15 cellular contexts compared by ENCODE assay signal in genomic region chr16:10906482-10906881, GRCh38. TPM values are rescaled to one million over a fixed set of nuclear protein-coding genes. Genes with fewer than 3 reads are reported as not detected.
DNase-seq lines count a peak whose midpoint lies in the region; ATAC-seq, FAIRE-seq and TF ChIP-seq lines count a peak whose summit lies in the region.
"Had no signal": no experiment of that assay in that cellular context is flagged by ENCODE, and none has a peak within 500 bp of the region (broad histone marks: within the 10 kb centered on the region; RNA-seq: fewer than 3 reads in every experiment).

No MANE protein-coding gene starts in this region.

- peaks cover 83 to 93% of the 10 kb centered on the region in 2 donors for H3K36me3 Mint-ChIP-seq in stimulated activated naive B cell treated with anti-CD40 and anti-IgM and Interleukin-4, amounts not matched to agents 10 μg/mL and 1 μg/mL and 100 μg/mL, for 72 hours

- H3K9me3 Mint-ChIP-seq in stimulated activated naive B cell treated with anti-CD40 and anti-IgM and Interleukin-4, amounts not matched to agents 10 μg/mL and 1 μg/mL and 100 μg/mL, for 72 hours, result peaks cover 0 to 6% of the 10 kb centered on the region in 2 donors

- TF ChIP-seq CTCF in HepG2 (CRISPR knock-in tag; IDR thresholded peaks at IDR 0.05), result no peak

- no peaks in the 10 kb centered on the region for H3K36me3 ChIP-seq in HepG2 (replicated peaks in 1 of 2; ENCODE audit: control insufficient read depth in 1 of 2, insufficient read depth in 2 of 2, low read length in 2 of 2)

- H3K27ac Mint-ChIP-seq in stimulated activated naive B cell treated with anti-CD40 and anti-IgM and Interleukin-4, amounts not matched to agents 10 μg/mL and 1 μg/mL and 100 μg/mL, for 72 hours, result peak overlapping the region; percentile 31
- H3K27ac Mint-ChIP-seq: H9 had no signal

- TF ChIP-seq RAD21 in HepG2 (CRISPR knock-in tag; IDR thresholded peaks at IDR 0.05), result no peak

- no peaks in the 10 kb centered on the region for H3K4me1 ChIP-seq in HepG2 (ENCODE audit: insufficient read depth, low read length)

- no TSS peak for BruUV-seq in HepG2 (replicated peaks; lab: Mats Ljungman, UMichigan)

- H3K27me3 ChIP-seq in HepG2 (ENCODE audit: control insufficient read depth in 1 of 2, insufficient read depth in 2 of 2, low read length in 2 of 2), result peaks cover 0 to 20% of the 10 kb centered on the region in 2 experiments; a peak in 3 of 5 replicates
- H3K27me3 ChIP-seq: BLaER1 treated with 17β-estradiol and CSF1 and Interleukin-3, amounts not matched to agents 10 nM and 100 nM had no signal

- CTCF ChIA-PET in HepG2 (lab: Yijun Ruan, JAX; ENCODE audit: low intra/inter-chr PET ratio, low total read pairs), result no interaction called here

- TF ChIP-seq EP300 in HepG2 (IDR thresholded peaks at IDR 0.05; ENCODE audit: low read depth in 2 of 2, low read length in 2 of 2), result no peak
- TF ChIP-seq EP300 in HepG2 (CRISPR knock-in tag; IDR thresholded peaks at IDR 0.05; ENCODE audit: borderline replicate concordance), result no peak

- WGBS in HepG2 (ENCODE audit: low lambda C conversion rate), result 30% methylated on average over 12 of the region's 19 CpGs

- H3K4me2 ChIP-seq in HepG2 (ENCODE audit: low read depth, low read length), result no peak overlapping the region
- H3K4me2 ChIP-seq: BLaER1 treated with 17β-estradiol and CSF1 and Interleukin-3, amounts not matched to agents 10 nM and 100 nM had no signal

- no peak overlapping the region for H3K9ac ChIP-seq in HepG2 (ENCODE audit: insufficient read depth, low read depth, low read length)
- H3K9ac ChIP-seq: BLaER1 treated with 17β-estradiol and CSF1 and Interleukin-3, amounts not matched to agents 10 nM and 100 nM had no signal

- ATAC-seq in Right ventricle myocardium superior (ENCODE audit: poor library complexity), result peak; percentile 9
- no peak for ATAC-seq in left cardiac atrium
- ATAC-seq in HepG2, result peak; percentile 24
- ATAC-seq in stimulated activated naive B cell treated with anti-CD40 and anti-IgM and Interleukin-4, amounts not matched to agents 10 μg/mL and 1 μg/mL and 100 μg/mL, for 72 hours (replicated peaks), result no peak

- no peaks in the 10 kb centered on the region for H4K20me1 ChIP-seq in HepG2 (ENCODE audit: insufficient read depth, low read length)

- in situ Hi-C loops in HepG2 (cut with HindIII; ENCODE audit: extremely low pct_ligation_motif_present, low pct_unique_long_range_greater_than_20kb), result no loop called here

- TF ChIP-seq POLR2A in HepG2 (IDR thresholded peaks at IDR 0.05; ENCODE audit: insufficient read depth in 1 of 2, low read depth in 2 of 2, low read length in 2 of 2), result no peak

- H3K4me1 Mint-ChIP-seq in stimulated activated naive B cell treated with anti-CD40 and anti-IgM and Interleukin-4, amounts not matched to agents 10 μg/mL and 1 μg/mL and 100 μg/mL, for 72 hours, result peaks cover 48 to 80% of the 10 kb centered on the region in 2 donors
- H3K4me1 Mint-ChIP-seq: CD4-positive, CD25-positive, alpha-beta regulatory T cell had no signal

- no peaks in the 10 kb centered on the region for H3K27me3 Mint-ChIP-seq in stimulated activated naive B cell treated with anti-CD40 and anti-IgM and Interleukin-4, amounts not matched to agents 10 μg/mL and 1 μg/mL and 100 μg/mL, for 72 hours
- H3K27me3 Mint-ChIP-seq: CD4-positive, CD25-positive, alpha-beta regulatory T cell had no signal

- POLR2A ChIA-PET in HepG2 (lab: Yijun Ruan, JAX), result no interaction called here

- H3K9me3 ChIP-seq in HepG2 (ENCODE audit: low read length), result no peaks in the 10 kb centered on the region

- FAIRE-seq in HepG2 (lab: Jason Lieb, UNC), result no peak

- H3K4me3 Mint-ChIP-seq in stimulated activated naive B cell treated with anti-CD40 and anti-IgM and Interleukin-4, amounts not matched to agents 10 μg/mL and 1 μg/mL and 100 μg/mL, for 72 hours, result no peak overlapping the region
- H3K4me3 Mint-ChIP-seq: CD4-positive, CD25-positive, alpha-beta regulatory T cell; H9 had no signal

- no peak overlapping the region for H3K27ac ChIP-seq in HepG2 (ENCODE audit: extremely low read length, insufficient read depth, low read length)

- no peak overlapping the region for H3K4me3 ChIP-seq in HepG2 (replicated peaks in 1 of 3; ENCODE audit: insufficient read depth in 1 of 3, low read depth in 2 of 3, low read length in 3 of 3)
- H3K4me3 ChIP-seq: BLaER1 treated with 17β-estradiol and CSF1 and Interleukin-3, amounts not matched to agents 10 nM and 100 nM had no signal

- intact Hi-C loops in Right ventricle myocardium superior (cut with DNase I), result no loop called here
- intact Hi-C loops in left cardiac atrium (cut with DNase I), result no loop called here
- intact Hi-C loops in HepG2 (cut with micrococcal nuclease; ENCODE audit: unreplicated experiment), result no loop called here

- DNase-seq in Right ventricle myocardium superior (no peak), left cardiac atrium (no peak), HepG2 (ENCODE audit: low spot score) (no peak), foreskin melanocyte (no peak)
- no peak for DNase-seq in stimulated activated naive B cell treated with anti-CD40 and anti-IgM and Interleukin-4, amounts not matched to agents 10 μg/mL and 1 μg/mL and 100 μg/mL, for 72 hours
- no peak for DNase-seq in activated CD4-positive, CD25-positive, alpha-beta regulatory T cell (lab: John Stamatoyannopoulos, UW)
- no peak for DNase-seq in activated CD4-positive, alpha-beta T cell treated with anti-CD3 and anti-CD28 coated beads for 48 hours
- DNase-seq: 8988T; AML-193; CD4-positive, CD25-positive, alpha-beta regulatory T cell; DMS53; GF-D8; GOT3; H9 had no signal

- H2AFZ ChIP-seq in HepG2 (ENCODE audit: low read length), result no peak overlapping the region

- no peaks in the 10 kb centered on the region for H3K79me2 ChIP-seq in HepG2 (ENCODE audit: insufficient read depth, low read length)

RNA-seq across cellular contexts. Expression of gene CIITA, which starts 29.5 kb away (rescaled TPM):
- total RNA-seq in Right ventricle myocardium superior (7.9 TPM), left cardiac atrium (1 to 10 TPM; 6.6 to 9.9 TPM), HepG2 (2016; rRNA removed; fragmentation: Illumina TruSeq; extraction: Trizol) (0.09 and 0.11 TPM in 2 replicates)
- 0.09 TPM in 1 of 2 replicates, not detected in the other for total RNA-seq in HepG2 (2016; cell fraction: cytosol; rRNA removed; fragmentation: Illumina TruSeq; extraction: Trizol; ENCODE audit: low read depth)
- 0.10 and 0.13 TPM in 2 replicates for total RNA-seq in HepG2 (2016; cell fraction: insoluble cytoplasmic fraction; rRNA removed; fragmentation: Illumina TruSeq; extraction: Trizol)
- total RNA-seq in HepG2 (2016; cell fraction: membrane; rRNA removed; fragmentation: Illumina TruSeq; extraction: Trizol), result 0.09 and 0.21 TPM in 2 replicates
- total RNA-seq in HepG2 (2016; cell fraction: nucleus; rRNA removed; fragmentation: Illumina TruSeq; extraction: Trizol), result 0.19 TPM in 1 of 2 replicates, not detected in the other
- polyA plus RNA-seq in HepG2 (2011; rRNA removed), result 0.05 and 0.08 TPM in 2 replicates
- 0.10 and 0.11 TPM in 2 replicates for polyA plus RNA-seq in HepG2 (2011; cell fraction: cytosol; rRNA removed)
- polyA plus RNA-seq in HepG2 (2011; cell fraction: nucleus; rRNA removed), result 0.28 and 0.47 TPM in 2 replicates
- polyA plus RNA-seq in HepG2 (2012), result 0.36 and 0.56 TPM in 2 replicates
- 0.11 and 0.14 TPM in 2 replicates for polyA plus RNA-seq in HepG2 (2016; cell fraction: cytosol; fragmentation: Illumina TruSeq; extraction: Trizol; ENCODE audit: low read depth)
- 0.13 TPM in 1 of 2 replicates, not detected in the other for polyA plus RNA-seq in HepG2 (2016; cell fraction: insoluble cytoplasmic fraction; fragmentation: Illumina TruSeq; extraction: Trizol; ENCODE audit: low read depth)
- 0.24 TPM in 1 of 2 replicates, not detected in the other for polyA plus RNA-seq in HepG2 (2016; cell fraction: membrane; fragmentation: Illumina TruSeq; extraction: Trizol; ENCODE audit: low read depth)
- polyA plus RNA-seq in HepG2 (2016; cell fraction: nucleus; fragmentation: Illumina TruSeq; extraction: Trizol; ENCODE audit: insufficient read depth, low read depth), result 0.15 TPM in 1 of 2 replicates, not detected in the other
- 0.06 and 1.5 TPM in 2 replicates for polyA minus RNA-seq in HepG2 (2011; rRNA and poly(A)+ RNA removed; ENCODE audit: low replicate concordance)
- polyA minus RNA-seq in HepG2 (2011; cell fraction: cytosol; rRNA and poly(A)+ RNA removed), result 0.26 TPM in 1 of 2 replicates, not detected in the other
- 0.12 and 0.26 TPM in 2 replicates for polyA minus RNA-seq in HepG2 (2011; cell fraction: nucleus; rRNA and poly(A)+ RNA removed)
- total RNA-seq: H9 had no signal

RNA-seq across cellular contexts. Expression of gene DEXI, which starts 35.8 kb away (rescaled TPM):
- total RNA-seq in Right ventricle myocardium superior (112 TPM), left cardiac atrium (10 to 100 TPM; 68.5 to 84.9 TPM), HepG2 (2016; rRNA removed; fragmentation: Illumina TruSeq; extraction: Trizol) (57.9 and 70.4 TPM in 2 replicates)
- total RNA-seq in HepG2 (2016; cell fraction: cytosol; rRNA removed; fragmentation: Illumina TruSeq; extraction: Trizol; ENCODE audit: low read depth), result 68.6 and 86.7 TPM in 2 replicates
- total RNA-seq in HepG2 (2016; cell fraction: insoluble cytoplasmic fraction; rRNA removed; fragmentation: Illumina TruSeq; extraction: Trizol), result 54.1 and 71.8 TPM in 2 replicates
- total RNA-seq in HepG2 (2016; cell fraction: membrane; rRNA removed; fragmentation: Illumina TruSeq; extraction: Trizol), result 117 and 144 TPM in 2 replicates
- total RNA-seq in HepG2 (2016; cell fraction: nucleus; rRNA removed; fragmentation: Illumina TruSeq; extraction: Trizol), result 35.4 and 46.3 TPM in 2 replicates
- polyA plus RNA-seq in HepG2 (2011; rRNA removed), result 51.5 and 54.4 TPM in 2 replicates
- 69.5 and 78.6 TPM in 2 replicates for polyA plus RNA-seq in HepG2 (2011; cell fraction: cytosol; rRNA removed)
- polyA plus RNA-seq in HepG2 (2011; cell fraction: nucleus; rRNA removed), result 40.4 and 50.2 TPM in 2 replicates
- polyA plus RNA-seq in HepG2 (2012), result 45.6 and 55.0 TPM in 2 replicates
- 70.9 and 88.4 TPM in 2 replicates for polyA plus RNA-seq in HepG2 (2016; cell fraction: cytosol; fragmentation: Illumina TruSeq; extraction: Trizol; ENCODE audit: low read depth)
- polyA plus RNA-seq in HepG2 (2016; cell fraction: insoluble cytoplasmic fraction; fragmentation: Illumina TruSeq; extraction: Trizol; ENCODE audit: low read depth), result 58.1 and 70.0 TPM in 2 replicates
- polyA plus RNA-seq in HepG2 (2016; cell fraction: membrane; fragmentation: Illumina TruSeq; extraction: Trizol; ENCODE audit: low read depth), result 120 and 124 TPM in 2 replicates
- polyA plus RNA-seq in HepG2 (2016; cell fraction: nucleus; fragmentation: Illumina TruSeq; extraction: Trizol; ENCODE audit: insufficient read depth, low read depth), result 60.2 and 65.5 TPM in 2 replicates
- polyA minus RNA-seq in HepG2 (2011; rRNA and poly(A)+ RNA removed; ENCODE audit: low replicate concordance), result 31.7 and 71.0 TPM in 2 replicates
- 34.2 and 35.1 TPM in 2 replicates for polyA minus RNA-seq in HepG2 (2011; cell fraction: cytosol; rRNA and poly(A)+ RNA removed)
- 24.7 and 27.7 TPM in 2 replicates for polyA minus RNA-seq in HepG2 (2011; cell fraction: nucleus; rRNA and poly(A)+ RNA removed)

RNA-seq across cellular contexts. Expression of gene CLEC16A, which starts 37.9 kb away (rescaled TPM):
- total RNA-seq in Right ventricle myocardium superior (20.9 TPM), left cardiac atrium (10 to 100 TPM; 25.5 to 30.2 TPM), HepG2 (2016; rRNA removed; fragmentation: Illumina TruSeq; extraction: Trizol) (10.3 and 13.6 TPM in 2 replicates)
- 35.7 and 39.7 TPM in 2 replicates for total RNA-seq in HepG2 (2016; cell fraction: cytosol; rRNA removed; fragmentation: Illumina TruSeq; extraction: Trizol; ENCODE audit: low read depth)
- total RNA-seq in HepG2 (2016; cell fraction: insoluble cytoplasmic fraction; rRNA removed; fragmentation: Illumina TruSeq; extraction: Trizol), result 10.6 and 12.8 TPM in 2 replicates
- total RNA-seq in HepG2 (2016; cell fraction: membrane; rRNA removed; fragmentation: Illumina TruSeq; extraction: Trizol), result 14.4 and 15.9 TPM in 2 replicates
- total RNA-seq in HepG2 (2016; cell fraction: nucleus; rRNA removed; fragmentation: Illumina TruSeq; extraction: Trizol), result 17.5 and 18.7 TPM in 2 replicates
- polyA plus RNA-seq in HepG2 (2011; rRNA removed), result 8.5 and 9.5 TPM in 2 replicates
- polyA plus RNA-seq in HepG2 (2011; cell fraction: cytosol; rRNA removed), result 6.6 and 6.8 TPM in 2 replicates
- polyA plus RNA-seq in HepG2 (2011; cell fraction: nucleus; rRNA removed), result 17.0 and 19.5 TPM in 2 replicates
- 10.3 and 12.0 TPM in 2 replicates for polyA plus RNA-seq in HepG2 (2012)
- polyA plus RNA-seq in HepG2 (2016; cell fraction: cytosol; fragmentation: Illumina TruSeq; extraction: Trizol; ENCODE audit: low read depth), result 1.7 and 1.9 TPM in 2 replicates
- polyA plus RNA-seq in HepG2 (2016; cell fraction: insoluble cytoplasmic fraction; fragmentation: Illumina TruSeq; extraction: Trizol; ENCODE audit: low read depth), result 11.8 and 14.0 TPM in 2 replicates
- 3.4 and 4.4 TPM in 2 replicates for polyA plus RNA-seq in HepG2 (2016; cell fraction: membrane; fragmentation: Illumina TruSeq; extraction: Trizol; ENCODE audit: low read depth)
- polyA plus RNA-seq in HepG2 (2016; cell fraction: nucleus; fragmentation: Illumina TruSeq; extraction: Trizol; ENCODE audit: insufficient read depth, low read depth), result 22.7 and 25.7 TPM in 2 replicates
- polyA minus RNA-seq in HepG2 (2011; rRNA and poly(A)+ RNA removed; ENCODE audit: low replicate concordance), result 24.9 and 35.4 TPM in 2 replicates
- polyA minus RNA-seq in HepG2 (2011; cell fraction: cytosol; rRNA and poly(A)+ RNA removed), result 14.4 and 19.0 TPM in 2 replicates
- polyA minus RNA-seq in HepG2 (2011; cell fraction: nucleus; rRNA and poly(A)+ RNA removed), result 25.8 and 32.0 TPM in 2 replicates

Comparison
In these comparisons a context has a peak if more than half of its experiments do, and no peak if none do; other contexts are left out.
1. ATAC-seq: peak in Right ventricle myocardium superior (single experiment) and HepG2 (single experiment); none in left cardiac atrium (0 of 2) and stimulated activated naive B cell treated with anti-CD40 and anti-IgM and Interleukin-4, amounts not matched to agents 10 μg/mL and 1 μg/mL and 100 μg/mL, for 72 hours (0 of 2).